Comparison of ENCODE assay signal across 21 cellular contexts in genomic region chr14:76324133-76324532, GRCh38. TPM values are rescaled to one million over a fixed set of nuclear protein-coding genes. Genes with fewer than 3 reads are reported as not detected.
DNase-seq lines count a peak whose midpoint lies in the region; ATAC-seq and TF ChIP-seq lines count a peak whose summit lies in the region.
"Had no signal": no experiment of that assay in that cellular context is flagged by ENCODE, and none has a peak within 500 bp of the region (broad histone marks: within the 10 kb centered on the region; RNA-seq: fewer than 3 reads in every experiment).

No MANE protein-coding gene starts in this region.

- H3K14ac ChIP-seq in neuronal stem cell (ENCODE audit: low read length) = no peak overlapping the region

- no peak overlapping the region for H4K8ac ChIP-seq in neuronal stem cell (ENCODE audit: low read depth, low read length)

- peaks cover 8 to 43% (median 31%) of the 10 kb centered on the region in 10 experiments for H3K4me1 ChIP-seq in BLaER1 treated with 17β-estradiol and CSF1 and Interleukin-3, amounts not matched to agents 10 nM and 100 nM
- H3K4me1 ChIP-seq in neuronal stem cell (ENCODE audit: control insufficient read depth in 2 of 2, insufficient read depth in 1 of 2, low read depth in 1 of 2, low read length in 2 of 2) (peaks cover 0 to 3% of the 10 kb centered on the region in 2 donors), upper lobe of right lung (no peaks in the 10 kb centered on the region)
- H3K4me1 ChIP-seq: HAP-1 had no signal

- peaks cover 11 to 47% (median 23%) of the 10 kb centered on the region in 11 experiments for H3K27me3 ChIP-seq in BLaER1 treated with 17β-estradiol and CSF1 and Interleukin-3, amounts not matched to agents 10 nM and 100 nM
- peaks cover 0 to 16% (median 5%) of the 10 kb centered on the region in 3 experiments for H3K27me3 ChIP-seq in neuronal stem cell (ENCODE audit: control insufficient read depth in 3 of 3, insufficient read depth in 3 of 3, low read depth in 1 of 3, low read length in 3 of 3)
- H3K27me3 ChIP-seq in upper lobe of right lung = peaks cover 11% of the 10 kb centered on the region

- H3K27me3 Mint-ChIP-seq in activated naive CD4-positive, alpha-beta T cell treated with anti-CD3 and anti-CD28 coated beads, Interleukin-2, amount 10 ng/mL, durations not matched to agents 7 days and 5 days = peaks cover 59% of the 10 kb centered on the region
- H3K27me3 Mint-ChIP-seq in activated naive CD4-positive, alpha-beta T cell treated with anti-CD3 and anti-CD28 coated beads for 36 hours (ENCODE audit: low read depth) = peaks cover 17% of the 10 kb centered on the region

- H3K36me3 ChIP-seq in BLaER1 treated with 17β-estradiol and CSF1 and Interleukin-3, amounts not matched to agents 10 nM and 100 nM = no peaks in the 10 kb centered on the region
- H3K36me3 ChIP-seq in neuronal stem cell (replicated peaks in 1 of 2; ENCODE audit: control insufficient read depth in 2 of 2, insufficient read depth in 2 of 2, low read length in 2 of 2) (no peaks in the 10 kb centered on the region), upper lobe of right lung (no peaks in the 10 kb centered on the region)
- H3K36me3 ChIP-seq: HAP-1 had no signal

- no peak overlapping the region for H2BK12ac ChIP-seq in neuronal stem cell (ENCODE audit: low read length)

- H3K23ac ChIP-seq in neuronal stem cell (ENCODE audit: low read depth, low read length, poor library complexity) = no peak overlapping the region

- H3K36me3 Mint-ChIP-seq in activated naive CD4-positive, alpha-beta T cell treated with anti-CD3 and anti-CD28 coated beads, Interleukin-2, amount 10 ng/mL, durations not matched to agents 7 days and 5 days = no peaks in the 10 kb centered on the region
- H3K36me3 Mint-ChIP-seq in activated naive CD4-positive, alpha-beta T cell treated with anti-CD3 and anti-CD28 coated beads for 36 hours (ENCODE audit: low read depth) = no peaks in the 10 kb centered on the region
- H3K36me3 Mint-ChIP-seq: CD4-positive, CD25-positive, alpha-beta regulatory T cell; CD8-positive, alpha-beta memory T cell had no signal

- H3K27ac Mint-ChIP-seq in activated naive CD4-positive, alpha-beta T cell treated with anti-CD3 and anti-CD28 coated beads, Interleukin-2, amount 10 ng/mL, durations not matched to agents 7 days and 5 days = no peak overlapping the region
- H3K27ac Mint-ChIP-seq in activated naive CD4-positive, alpha-beta T cell treated with anti-CD3 and anti-CD28 coated beads for 36 hours = no peak overlapping the region
- H3K27ac Mint-ChIP-seq: CD4-positive, CD25-positive, alpha-beta regulatory T cell had no signal

- H2BK120ac ChIP-seq in neuronal stem cell (ENCODE audit: low read depth, low read length) = no peak overlapping the region

- H2BK5ac ChIP-seq in neuronal stem cell (ENCODE audit: low read length) = no peak overlapping the region

- peak; percentile 16 for DNase-seq in activated naive CD4-positive, alpha-beta T cell treated with anti-CD3 and anti-CD28 coated beads, Interleukin-2, amount 10 ng/mL, durations not matched to agents 7 days and 5 days
- no peak for DNase-seq in activated naive CD4-positive, alpha-beta T cell treated with anti-CD3 and anti-CD28 coated beads for 36 hours
- DNase-seq in neuronal stem cell (ENCODE audit: low spot score) (no peak), upper lobe of right lung (peak; percentile 19), NCI-H2029 (lab: John Stamatoyannopoulos, UW) (no peak), HK-2 (ENCODE audit: unreplicated experiment) (no peak)
- DNase-seq: 8988T; C1 segment of cervical spinal cord; CD4-positive, CD25-positive, alpha-beta regulatory T cell; CD8-positive, alpha-beta memory T cell; COR-L47; DMS 273 treated with DMSO at 0.1 percent for 48 hours; DMS53; DND-41; EL; GM23248 had no signal

- ATAC-seq in upper lobe of right lung = no peak

- no peak overlapping the region for H3K4me3 Mint-ChIP-seq in activated naive CD4-positive, alpha-beta T cell treated with anti-CD3 and anti-CD28 coated beads, Interleukin-2, amount 10 ng/mL, durations not matched to agents 7 days and 5 days
- H3K4me3 Mint-ChIP-seq in activated naive CD4-positive, alpha-beta T cell treated with anti-CD3 and anti-CD28 coated beads for 36 hours = no peak overlapping the region
- H3K4me3 Mint-ChIP-seq: CD4-positive, CD25-positive, alpha-beta regulatory T cell; CD8-positive, alpha-beta memory T cell had no signal

- CTCF ChIA-PET in activated naive CD4-positive, alpha-beta T cell treated with anti-CD3 and anti-CD28 coated beads, Interleukin-2, amount 10 ng/mL, durations not matched to agents 7 days and 5 days (lab: Charles Lee) = no interaction called here
- CTCF ChIA-PET in activated naive CD4-positive, alpha-beta T cell treated with anti-CD3 and anti-CD28 coated beads for 36 hours (lab: Charles Lee) = interaction anchor here (0.6 to 1.0 kb wide), 2 partner anchors 28 to 29 kb away, joined by 3 read pairs; no protein-coding TSS in a partner anchor

- H3K79me1 ChIP-seq in neuronal stem cell (ENCODE audit: low read depth, low read length) = no peaks in the 10 kb centered on the region

- H3K4me2 ChIP-seq in BLaER1 treated with 17β-estradiol and CSF1 and Interleukin-3, amounts not matched to agents 10 nM and 100 nM = peak overlapping the region in 8 of 11 experiments; percentile 15 to 68 (median 50); a peak in 13 of 22 replicates
- no peak overlapping the region for H3K4me2 ChIP-seq in neuronal stem cell (ENCODE audit: insufficient read depth, low read length, poor library complexity, severe bottlenecking)

- H3K4me1 Mint-ChIP-seq in activated naive CD4-positive, alpha-beta T cell treated with anti-CD3 and anti-CD28 coated beads, Interleukin-2, amount 10 ng/mL, durations not matched to agents 7 days and 5 days = peaks cover 2% of the 10 kb centered on the region
- no peaks in the 10 kb centered on the region for H3K4me1 Mint-ChIP-seq in activated naive CD4-positive, alpha-beta T cell treated with anti-CD3 and anti-CD28 coated beads for 36 hours (ENCODE audit: low read depth)
- H3K4me1 Mint-ChIP-seq: CD4-positive, CD25-positive, alpha-beta regulatory T cell; CD8-positive, alpha-beta memory T cell had no signal

- no peak overlapping the region for H2BK15ac ChIP-seq in neuronal stem cell (ENCODE audit: low read length)

- no peaks in the 10 kb centered on the region for H3K9me3 ChIP-seq in BLaER1 treated with 17β-estradiol and CSF1 and Interleukin-3, amounts not matched to agents 10 nM and 100 nM (replicated peaks in 1 of 11)
- H3K9me3 ChIP-seq in neuronal stem cell (replicated peaks in 1 of 2; ENCODE audit: control insufficient read depth in 2 of 2, insufficient read depth in 1 of 2, low read depth in 1 of 2, low read length in 2 of 2) (no peaks in the 10 kb centered on the region), upper lobe of right lung (no peaks in the 10 kb centered on the region)
- H3K9me3 ChIP-seq: HAP-1 had no signal

- no peak overlapping the region for H3K9ac ChIP-seq in BLaER1 treated with 17β-estradiol and CSF1 and Interleukin-3, amounts not matched to agents 10 nM and 100 nM
- H3K9ac ChIP-seq in neuronal stem cell (ENCODE audit: low read depth, low read length, poor library complexity) = no peak overlapping the region
- H3K9ac ChIP-seq: GM23248 had no signal

- H2AK5ac ChIP-seq in neuronal stem cell (ENCODE audit: low read depth, low read length) = peak overlapping the region; percentile 33

- H3K4me3 ChIP-seq in BLaER1 treated with 17β-estradiol and CSF1 and Interleukin-3, amounts not matched to agents 10 nM and 100 nM = no peak overlapping the region
- no peak overlapping the region for H3K4me3 ChIP-seq in neuronal stem cell (ENCODE audit: low read length in 2 of 2)
- H3K4me3 ChIP-seq in upper lobe of right lung = no peak overlapping the region
- H3K4me3 ChIP-seq: GM23248, HAP-1 had no signal

- intact Hi-C loops in activated naive CD4-positive, alpha-beta T cell treated with anti-CD3 and anti-CD28 coated beads for 36 hours (cut with micrococcal nuclease) = no loop called here
- intact Hi-C loops in upper lobe of right lung (cut with DNase I) = no loop called here

- H2AFZ ChIP-seq in neuronal stem cell (ENCODE audit: low read length) = no peak overlapping the region
- H2AFZ ChIP-seq: GM23248 had no signal

- WGBS in neuronal stem cell (ENCODE audit: extremely low coverage in 2 of 2, insufficient read length in 2 of 2, insufficient replicate concordance in 1 of 2), 2 donors = no CpG with 5 or more reads among the region's 5 CpGs

- no peak overlapping the region for H3K18ac ChIP-seq in neuronal stem cell (ENCODE audit: low read length)

- no peak overlapping the region for H3K4ac ChIP-seq in neuronal stem cell (ENCODE audit: low read length)

- no peak overlapping the region for H4K91ac ChIP-seq in neuronal stem cell (ENCODE audit: low read depth, low read length, poor library complexity)

- H3K9me3 Mint-ChIP-seq in activated naive CD4-positive, alpha-beta T cell treated with anti-CD3 and anti-CD28 coated beads, Interleukin-2, amount 10 ng/mL, durations not matched to agents 7 days and 5 days = no peaks in the 10 kb centered on the region
- H3K9me3 Mint-ChIP-seq in activated naive CD4-positive, alpha-beta T cell treated with anti-CD3 and anti-CD28 coated beads for 36 hours = no peaks in the 10 kb centered on the region
- H3K9me3 Mint-ChIP-seq: CD8-positive, alpha-beta memory T cell had no signal

- H3K27ac ChIP-seq in BLaER1 treated with 17β-estradiol and CSF1 and Interleukin-3, amounts not matched to agents 10 nM and 100 nM = no peak overlapping the region
- H3K27ac ChIP-seq in neuronal stem cell (replicated peaks; ENCODE audit: low read length) (no peak overlapping the region), upper lobe of right lung (no peak overlapping the region)
- H3K27ac ChIP-seq: GM23248 had no signal

- H4K20me1 ChIP-seq in BLaER1 treated with 17β-estradiol and CSF1 and Interleukin-3, amounts not matched to agents 10 nM and 100 nM = peaks cover 0 to 7% (median 0%) of the 10 kb centered on the region in 11 experiments; a peak in 5 of 22 replicates

- no peak for TF ChIP-seq CTCF in upper lobe of right lung (IDR thresholded peaks at IDR 0.05)

RNA-seq across cellular contexts. Expression of gene ESRRB, which starts 51.8 kb away (rescaled TPM):
- total RNA-seq in activated naive CD4-positive, alpha-beta T cell treated with anti-CD3 and anti-CD28 coated beads for 36 hours = not detected
- polyA plus RNA-seq in neuronal stem cell (2013, experiment 1 of 2) = 0.67 TPM
- polyA plus RNA-seq in neuronal stem cell (2013, experiment 2 of 2) = 0.68 TPM
- not detected for total RNA-seq in upper lobe of right lung
- total RNA-seq: CD4-positive, CD25-positive, alpha-beta regulatory T cell; CD8-positive, alpha-beta memory T cell; G401; GM23248; HT-29 had no signal
- polyA plus RNA-seq: AG04450; CD4-positive, CD25-positive, alpha-beta regulatory T cell; CD8-positive, alpha-beta memory T cell; GM23248 had no signal

Comparison
In these comparisons a context has a peak if more than half of its experiments do, and no peak if none do; other contexts are left out.
1. DNase-seq: peak in activated naive CD4-positive, alpha-beta T cell treated with anti-CD3 and anti-CD28 coated beads, Interleukin-2, amount 10 ng/mL, durations not matched to agents 7 days and 5 days (single experiment) and upper lobe of right lung (single experiment); none in activated naive CD4-positive, alpha-beta T cell treated with anti-CD3 and anti-CD28 coated beads for 36 hours (single experiment), neuronal stem cell (single experiment), NCI-H2029 (single experiment) and HK-2 (single experiment).